Comparison of ENCODE assay signal across 9 cellular contexts in the genomic region with DNA sequence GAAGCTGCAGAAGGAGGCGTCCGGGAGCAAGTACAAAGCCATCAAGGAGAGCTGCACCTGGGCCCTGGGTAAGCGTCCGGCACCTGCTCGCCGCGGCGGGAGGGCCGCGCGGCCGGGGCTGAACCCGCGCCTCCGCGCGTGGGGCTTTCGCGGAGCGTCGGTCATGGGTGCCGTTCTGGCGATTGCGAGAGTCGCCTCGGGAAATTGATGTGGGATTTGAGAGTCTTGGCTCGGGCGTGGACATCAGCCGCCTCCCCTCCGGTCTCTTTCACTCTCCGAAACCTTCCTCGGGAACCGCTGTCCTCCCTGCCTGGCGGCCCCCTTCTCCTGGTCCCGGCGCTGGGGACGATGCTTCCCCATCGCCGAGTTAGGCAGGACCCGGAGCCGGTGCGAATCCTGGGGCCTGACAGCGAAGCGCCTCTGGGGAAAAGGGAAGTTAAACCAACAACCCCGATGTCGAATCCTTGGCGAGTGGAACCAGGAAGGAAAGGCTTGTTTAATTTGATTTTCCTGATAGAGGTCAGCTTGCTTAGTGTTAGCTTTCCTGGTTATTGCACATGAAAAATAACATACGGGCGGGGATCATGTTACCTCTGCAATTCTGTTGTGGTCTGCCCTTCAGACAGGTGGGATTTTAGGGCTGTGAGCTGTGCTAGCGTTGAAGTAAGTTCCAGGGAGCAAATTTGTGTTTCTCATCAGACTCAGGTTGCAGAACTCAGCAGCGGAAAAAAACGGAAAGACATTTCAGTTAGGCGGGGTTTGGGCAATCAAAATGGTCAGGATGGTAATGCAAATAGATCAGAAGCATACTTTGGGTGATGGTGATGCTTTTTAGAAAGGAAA. TPM values are rescaled to one million over a fixed set of nuclear protein-coding genes. Genes with fewer than 3 reads are reported as not detected.
DNase-seq lines count a peak whose midpoint lies in the region; ATAC-seq and TF ChIP-seq lines count a peak whose summit lies in the region.
"Had no signal": no experiment of that assay in that cellular context is flagged by ENCODE, and none has a peak within 500 bp of the region (broad histone marks: within the 10 kb centered on the region; RNA-seq: fewer than 3 reads in every experiment).

No MANE protein-coding gene starts in this region.

- H3F3A ChIP-seq in SK-N-SH (replicated peaks; ENCODE audit: insufficient read depth): no peaks in the 10 kb centered on the region

- no peaks in the 10 kb centered on the region for H4K20me1 ChIP-seq in SK-N-SH (ENCODE audit: insufficient read depth)

- H3K9ac ChIP-seq in SK-N-SH (no peak overlapping the region), muscle layer of colon (ENCODE audit: low read length) (no peak overlapping the region)

- peak overlapping the region; percentile 51; the same call in 1 of the 2 replicates for H2AFZ ChIP-seq in SK-N-SH (ENCODE audit: low read depth)

- in situ Hi-C loops in ACHN (cut with HindIII; ENCODE audit: low pct_ligation_motif_present, low pct_unique_long_range_greater_than_20kb, low sequenced_read_pairs): no loop called here

- WGBS in SK-N-SH (ENCODE audit: low lambda C conversion rate): 23% methylated on average over 11 of the region's 53 CpGs

- no peaks in the 10 kb centered on the region for H3K79me2 ChIP-seq in SK-N-SH (ENCODE audit: insufficient read depth)

- no peaks in the 10 kb centered on the region for H3K9me2 ChIP-seq in SK-N-SH

- POLR2A ChIA-PET in SK-N-SH (lab: Yijun Ruan, JAX): no interaction called here

- H3K4me3 ChIP-seq in SK-N-SH (ENCODE audit: low read depth in 2 of 2, low read length in 1 of 2) (peak overlapping the region; percentile 35 to 49; a peak in 3 of 4 replicates), epithelial cell of proximal tubule (ENCODE audit: low read depth, low read length) (peak overlapping the region; percentile 71), muscle layer of colon (ENCODE audit: low read depth in 1 of 2, low read length in 2 of 2) (peak overlapping the region; percentile 60 to 61), vagina (peak overlapping the region; percentile 50 to 61)

- TF ChIP-seq CTCF in SK-N-SH (IDR thresholded peaks at IDR 0.05) (no peak), epithelial cell of proximal tubule (conservative IDR thresholded peaks at IDR 0.05; ENCODE audit: low read depth, low read length) (no peak), vagina (IDR thresholded peaks at IDR 0.05) (no peak)

- H3K4me1 ChIP-seq in SK-N-SH (ENCODE audit: control insufficient read depth in 1 of 2, insufficient read depth in 2 of 2, low read depth in 1 of 2, low read length in 1 of 2): no peaks in the 10 kb centered on the region; a peak in 1 of 4 replicates
- H3K4me1 ChIP-seq in muscle layer of colon (ENCODE audit: insufficient read depth, low read length): no peaks in the 10 kb centered on the region
- peaks cover 20% of the 10 kb centered on the region for H3K4me1 ChIP-seq in vagina

- no peak for TF ChIP-seq EP300 in SK-N-SH (IDR thresholded peaks at IDR 0.05; ENCODE audit: borderline replicate concordance in 1 of 2, low read depth in 1 of 2, low read length in 1 of 2)

- DNase-seq in ACHN (peak; percentile 19), SK-N-SH (peak; percentile 15), epithelial cell of proximal tubule (ENCODE audit: low read depth) (no peak), vagina (ENCODE audit: extremely low spot score in 2 of 2) (no peak), NCI-H2196 (lab: John Stamatoyannopoulos, UW; ENCODE audit: unreplicated experiment) (no peak)

- H3K27ac ChIP-seq in SK-N-SH (ENCODE audit: low read depth in 2 of 2, low read length in 1 of 2): no peak overlapping the region
- no peak overlapping the region for H3K27ac ChIP-seq in muscle layer of colon (ENCODE audit: low read depth, low read length)
- H3K27ac ChIP-seq in vagina: no peak overlapping the region

- CTCF ChIA-PET in SK-N-SH (lab: Yijun Ruan, JAX): no interaction called here

- ATAC-seq in GM18868 (IDR thresholded peaks at IDR 0.05; ENCODE audit: unreplicated experiment) (peak; percentile 29), HG03439 (IDR thresholded peaks at IDR 0.05; ENCODE audit: unreplicated experiment) (peak; percentile 37)

- peak overlapping the region; percentile 72 for H3K4me2 ChIP-seq in SK-N-SH

- no peak for TF ChIP-seq RAD21 in SK-N-SH (IDR thresholded peaks at IDR 0.05; ENCODE audit: low read length)

- H3K36me3 ChIP-seq in SK-N-SH (replicated peaks in 1 of 2; ENCODE audit: control insufficient read depth in 1 of 2, insufficient read depth in 2 of 2, low read length in 1 of 2) (no peaks in the 10 kb centered on the region), muscle layer of colon (ENCODE audit: insufficient read depth, low read length) (no peaks in the 10 kb centered on the region), vagina (no peaks in the 10 kb centered on the region)

- intact Hi-C loops in vagina (cut with DNase I): no loop called here

- H3K9me3 ChIP-seq in SK-N-SH (no peaks in the 10 kb centered on the region), muscle layer of colon (ENCODE audit: low read length) (no peaks in the 10 kb centered on the region), vagina (no peaks in the 10 kb centered on the region)

- no peak for TF ChIP-seq POLR2A in vagina (IDR thresholded peaks at IDR 0.05)

- H3K27me3 ChIP-seq in SK-N-SH (ENCODE audit: insufficient read depth): peaks cover 17% of the 10 kb centered on the region; the same call in 1 of the 2 replicates
- peaks cover 9 to 23% of the 10 kb centered on the region in 2 donors for H3K27me3 ChIP-seq in muscle layer of colon (ENCODE audit: control insufficient read depth in 1 of 2, insufficient read depth in 2 of 2, low read length in 2 of 2)
- no peaks in the 10 kb centered on the region for H3K27me3 ChIP-seq in vagina

TF ChIP-seq in SK-N-SH, 30 proteins besides CTCF, POLR2A, EP300 and RAD21:
- TF ChIP-seq TCF12 (IDR thresholded peaks at IDR 0.05) (no peak), GATA2 (CRISPR knock-in tag; IDR thresholded peaks at IDR 0.05) (no peak), PBX3 (IDR thresholded peaks at IDR 0.05) (no peak), ELF1 (IDR thresholded peaks at IDR 0.05) (no peak), RXRA (IDR thresholded peaks at IDR 0.05; ENCODE audit: borderline replicate concordance, low read depth) (no peak), IRF3 (IDR thresholded peaks at IDR 0.05; ENCODE audit: low read depth, low read length) (no peak)
TF ChIP-seq in SK-N-SH: peak in this region for 0.

RNA-seq across cellular contexts. Expression of gene ARFGEF3, which starts 0.6 kb away (rescaled TPM):
- polyA plus RNA-seq in SK-N-SH (2012; rRNA removed): not detected in 2 replicates
- polyA plus RNA-seq in SK-N-SH (2012; cell fraction: cytosol; rRNA removed): under 0.01 TPM in 2 replicates
- under 0.01 TPM in 1 of 2 replicates, not detected in the other for polyA plus RNA-seq in SK-N-SH (2012; cell fraction: nucleus; rRNA removed)
- total RNA-seq in epithelial cell of proximal tubule (7.8 and 9.5 TPM in 2 replicates), vagina (2.2 TPM)

RNA-seq across cellular contexts. Expression of gene PERP, which starts 55.1 kb away (rescaled TPM):
- 0.02 TPM in 1 of 2 replicates, not detected in the other for polyA plus RNA-seq in SK-N-SH (2012; rRNA removed)
- 0.01 TPM in 2 replicates for polyA plus RNA-seq in SK-N-SH (2012; cell fraction: cytosol; rRNA removed)
- not detected in 2 replicates for polyA plus RNA-seq in SK-N-SH (2012; cell fraction: nucleus; rRNA removed)
- total RNA-seq in epithelial cell of proximal tubule (65.6 and 68.0 TPM in 2 replicates), vagina (279 TPM)

RNA-seq across cellular contexts. Expression of gene PBOV1, which starts 56.0 kb away (rescaled TPM):
- not detected in 2 replicates for polyA plus RNA-seq in SK-N-SH (2012; rRNA removed)
- not detected in 2 replicates for polyA plus RNA-seq in SK-N-SH (2012; cell fraction: cytosol; rRNA removed)
- not detected in 2 replicates for polyA plus RNA-seq in SK-N-SH (2012; cell fraction: nucleus; rRNA removed)
- total RNA-seq in epithelial cell of proximal tubule (not detected in 2 replicates), vagina (not detected)
- total RNA-seq: myocyte had no signal

Comparison
In these comparisons a context has a peak if more than half of its experiments do, and no peak if none do; other contexts are left out.
1. DNase-seq: peak in ACHN (single experiment) and SK-N-SH (single experiment); none in epithelial cell of proximal tubule (single experiment), vagina (0 of 2) and NCI-H2196 (single experiment).
2. Peak in every context shown above with its lines, with median percentiles within 50 percentile points of each other: H3K4me3 ChIP-seq.